8 cellular contexts compared by ENCODE assay signal in the genomic region with DNA sequence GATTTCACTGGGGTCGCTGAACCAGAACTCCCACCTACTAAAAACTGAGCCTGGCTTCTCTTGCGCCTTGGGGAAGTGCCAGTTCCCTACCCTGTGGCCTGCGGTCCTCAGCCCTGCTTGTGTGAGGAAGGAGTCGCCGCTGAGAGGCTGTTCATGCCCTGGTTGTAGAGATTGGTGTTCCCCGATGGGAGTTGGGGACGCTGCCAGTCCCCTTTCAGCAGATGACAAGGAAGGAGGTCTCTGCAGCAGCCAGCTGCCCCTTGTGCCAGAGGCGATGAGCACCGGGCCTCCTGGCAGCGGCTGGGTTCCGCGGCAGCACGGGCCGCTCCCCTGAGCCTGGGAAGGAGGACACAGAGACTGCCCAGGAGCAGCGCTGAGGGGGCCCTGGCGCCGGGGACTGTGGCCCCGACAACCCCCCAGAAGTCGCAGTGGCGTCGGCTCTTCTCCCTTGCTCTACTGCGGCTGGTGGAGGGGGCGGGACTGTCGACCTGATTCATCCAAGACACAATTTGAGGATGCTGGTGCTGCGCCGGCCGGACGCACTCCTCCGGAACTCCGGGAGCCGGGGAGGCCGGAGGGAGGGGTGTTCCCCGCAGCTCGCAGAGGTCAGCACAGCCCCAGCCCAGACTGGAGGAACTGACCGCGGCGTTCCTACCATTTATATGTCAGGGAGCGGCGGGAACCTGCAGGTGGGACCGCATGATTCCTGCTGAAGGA. TPM values are rescaled to one million over a fixed set of nuclear protein-coding genes. Genes with fewer than 3 reads are reported as not detected.
A peak's percentile ranks its signal among the peaks of the same experiment; 100 is the strongest.
DNase-seq lines count a peak whose midpoint lies in the region; ATAC-seq and TF ChIP-seq lines count a peak whose summit lies in the region.

No MANE protein-coding gene starts in this region.

- H3K36me3 ChIP-seq in BJ (ENCODE audit: control insufficient read depth, insufficient read depth, low read length) (no peaks in the 10 kb centered on the region), gastroesophageal sphincter (no peaks in the 10 kb centered on the region)

- ATAC-seq in HG02588 (IDR thresholded peaks at IDR 0.05; ENCODE audit: unreplicated experiment) (peak; percentile 29), gastroesophageal sphincter (peak; percentile 73), sciatic nerve (peak; percentile 78), GM21360 (IDR thresholded peaks at IDR 0.05; ENCODE audit: unreplicated experiment) (no peak)

- CTCF ChIA-PET in BJ (lab: Yijun Ruan, JAX), result interaction anchor here (1.6 to 4.8 kb wide), 3 partner anchors 7 to 132 kb away, joined by 3 to 38 read pairs (median 5); no protein-coding TSS in a partner anchor

- 54 to 60% methylated on average over 1 to 3 of the region's 40 CpGs for whole genome bisulfite sequencing in gastroesophageal sphincter (ENCODE audit: low coverage in 1 of 2), 2 donors

- H3K4me1 ChIP-seq in gastroesophageal sphincter, result peaks cover 0 to 72% (median 21%) of the 10 kb centered on the region in 3 donors

- no peaks in the 10 kb centered on the region for H3K36me3 Mint-ChIP-seq in activated T-cell treated with anti-CD3 and anti-CD28 coated beads, Interleukin-2, amount 50 U/mL, for 24 hours (ENCODE audit: low read depth)
- no peaks in the 10 kb centered on the region for H3K36me3 Mint-ChIP-seq in osteocyte (ENCODE audit: unreplicated experiment)

- H3K27ac Mint-ChIP-seq in activated T-cell treated with anti-CD3 and anti-CD28 coated beads, Interleukin-2, amount 50 U/mL, for 24 hours, result no peak overlapping the region
- no peak overlapping the region for H3K27ac Mint-ChIP-seq in osteocyte (ENCODE audit: unreplicated experiment)

- H3K4me1 Mint-ChIP-seq in activated T-cell treated with anti-CD3 and anti-CD28 coated beads, Interleukin-2, amount 50 U/mL, for 24 hours (ENCODE audit: low read depth), result peaks cover 53% of the 10 kb centered on the region
- no peaks in the 10 kb centered on the region for H3K4me1 Mint-ChIP-seq in osteocyte (ENCODE audit: unreplicated experiment)

- H3K4me3 ChIP-seq in BJ (ENCODE audit: low read depth, low read length) (peak overlapping the region; percentile 33), gastroesophageal sphincter (peak overlapping the region; percentile 2 to 47)

- TF ChIP-seq EP300 in gastroesophageal sphincter (IDR thresholded peaks at IDR 0.05), result no peak

- H3K27me3 Mint-ChIP-seq in activated T-cell treated with anti-CD3 and anti-CD28 coated beads, Interleukin-2, amount 50 U/mL, for 24 hours, result no peaks in the 10 kb centered on the region
- no peaks in the 10 kb centered on the region for H3K27me3 Mint-ChIP-seq in osteocyte (ENCODE audit: unreplicated experiment)

- H3K4me3 Mint-ChIP-seq in activated T-cell treated with anti-CD3 and anti-CD28 coated beads, Interleukin-2, amount 50 U/mL, for 24 hours, result peak overlapping the region; percentile 61
- no peak overlapping the region for H3K4me3 Mint-ChIP-seq in osteocyte (ENCODE audit: unreplicated experiment)

- POLR2A ChIA-PET in BJ (lab: Charles Lee), result no interaction called here

- intact Hi-C loops in sciatic nerve (cut with DNase I), result no loop called here

- peak overlapping the region; percentile 41 to 91 (median 82) for H3K27ac ChIP-seq in gastroesophageal sphincter

- DNase-seq in BJ (ENCODE audit: low read depth) (no peak), sciatic nerve (ENCODE audit: low spot score) (peak; percentile 80), NCI-H69 (lab: John Stamatoyannopoulos, UW) (no peak), osteocyte (ENCODE audit: extremely low spot score, unreplicated experiment) (no peak)
- peak; percentile 60 for DNase-seq in activated T-cell treated with anti-CD3 and anti-CD28 coated beads, Interleukin-2, amount 50 U/mL, for 24 hours

- H3K9me3 ChIP-seq in gastroesophageal sphincter, result no peaks in the 10 kb centered on the region

- H3K9me3 Mint-ChIP-seq in activated T-cell treated with anti-CD3 and anti-CD28 coated beads, Interleukin-2, amount 50 U/mL, for 24 hours, result no peaks in the 10 kb centered on the region
- H3K9me3 Mint-ChIP-seq in osteocyte (ENCODE audit: unreplicated experiment), result no peaks in the 10 kb centered on the region

- no peak for TF ChIP-seq CTCF in BJ (IDR thresholded peaks at IDR 0.05; ENCODE audit: insufficient read depth, low read depth, low read length)
- TF ChIP-seq CTCF in gastroesophageal sphincter (IDR thresholded peaks at IDR 0.05), result no peak
- TF ChIP-seq CTCF in osteocyte (IDR thresholded peaks at IDR 0.05), result no peak

- TF ChIP-seq POLR2A in gastroesophageal sphincter (IDR thresholded peaks at IDR 0.05), result no peak

- H3K27me3 ChIP-seq in BJ (ENCODE audit: control insufficient read depth, insufficient read depth, low read length) (no peaks in the 10 kb centered on the region), gastroesophageal sphincter (no peaks in the 10 kb centered on the region)

RNA-seq across cellular contexts. Expression of gene ADORA3, which starts 12.0 kb away (rescaled TPM):
- polyA plus RNA-seq in BJ (2011; rRNA removed), result not detected in 2 replicates
- polyA minus RNA-seq in BJ (2011; rRNA and poly(A)+ RNA removed), result not detected in 2 replicates
- total RNA-seq in gastroesophageal sphincter, result 10 to 100 TPM in 2 of 4 donors, 1 to 10 TPM in 2; 3.4 to 13.7 (median 7.8) TPM
- total RNA-seq in sciatic nerve, result 3.8 TPM
- total RNA-seq in osteocyte, result not detected in 2 replicates

RNA-seq across cellular contexts. Expression of gene TMIGD3, which starts 12.0 kb away (rescaled TPM):
- polyA plus RNA-seq in BJ (2011; rRNA removed), result not detected in 2 replicates
- not detected in 2 replicates for polyA minus RNA-seq in BJ (2011; rRNA and poly(A)+ RNA removed)
- 10 to 100 TPM in 1 of 4 donors, 1 to 10 TPM in 1, under 1 TPM in 1, not detected in 1; 0.85 to 14.1 (median 3.2) TPM for total RNA-seq in gastroesophageal sphincter
- 1.2 TPM for total RNA-seq in sciatic nerve
- not detected in 2 replicates for total RNA-seq in osteocyte

RNA-seq across cellular contexts. Expression of gene C1orf162, which starts 41.7 kb away (rescaled TPM):
- 0.48 and 0.71 TPM in 2 replicates for polyA plus RNA-seq in BJ (2011; rRNA removed)
- 0.05 and 0.67 TPM in 2 replicates for polyA minus RNA-seq in BJ (2011; rRNA and poly(A)+ RNA removed)
- total RNA-seq in gastroesophageal sphincter, result 10 to 100 TPM in 2 of 4 donors, 1 to 10 TPM in 2; 5.9 to 24.5 (median 13.7) TPM
- 15.9 TPM for total RNA-seq in sciatic nerve
- 0.34 and 0.70 TPM in 2 replicates for total RNA-seq in osteocyte

Comparison
In these comparisons a context has a peak if more than half of its experiments do, and no peak if none do; other contexts are left out.
1. DNase-seq: peak in activated T-cell treated with anti-CD3 and anti-CD28 coated beads, Interleukin-2, amount 50 U/mL, for 24 hours (single experiment) and sciatic nerve (single experiment); none in BJ (single experiment), NCI-H69 (single experiment) and osteocyte (single experiment).